ENCODE assay signal across 18 cellular contexts in the genomic region with DNA sequence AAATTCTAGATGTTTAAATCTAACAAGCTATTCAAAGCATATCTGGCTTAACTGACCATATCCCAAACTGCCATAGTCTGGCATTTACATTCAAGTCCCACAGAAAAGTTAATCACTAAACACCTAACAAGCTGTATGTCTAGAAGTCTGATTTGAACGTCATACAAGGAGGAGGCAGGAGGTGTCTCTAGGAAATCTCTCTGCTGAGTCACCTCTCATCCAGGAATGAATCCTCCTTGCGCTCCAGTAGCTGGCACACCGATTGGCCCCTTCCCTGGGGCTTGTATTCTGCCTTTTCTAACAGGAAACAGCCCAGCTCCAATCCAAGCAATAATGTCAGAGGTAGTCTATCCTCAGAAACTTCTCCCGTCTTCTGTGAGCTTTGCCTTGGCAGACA. TPM values are rescaled to one million over a fixed set of nuclear protein-coding genes. Genes with fewer than 3 reads are reported as not detected.
DNase-seq lines count a peak whose midpoint lies in the region; ATAC-seq and TF ChIP-seq lines count a peak whose summit lies in the region.
"Had no signal": no experiment of that assay in that cellular context is flagged by ENCODE, and none has a peak within 500 bp of the region (broad histone marks: within the 10 kb centered on the region; RNA-seq: fewer than 3 reads in every experiment).

No MANE protein-coding gene starts in this region.

- no peaks in the 10 kb centered on the region for H3K9me3 ChIP-seq in MG63
- no peaks in the 10 kb centered on the region for H3K9me3 ChIP-seq in right atrium auricular region
- H3K9me3 ChIP-seq: colonic mucosa, transverse colon had no signal

- H3K4me1 Mint-ChIP-seq in activated CD8-positive, alpha-beta T cell treated with anti-CD3 and anti-CD28 coated beads, Interleukin-2, amount 10 ng/mL, durations not matched to agents 7 days and 5 days (ENCODE audit: low read depth) = no peaks in the 10 kb centered on the region
- H3K4me1 Mint-ChIP-seq: activated CD4-positive, alpha-beta T cell treated with anti-CD3 and anti-CD28 coated beads, Interleukin-2, amount 10 ng/mL, durations not matched to agents 7 days and 5 days had no signal

- peak; percentile 31 for DNase-seq in AG08395 (ENCODE audit: low spot score)
- DNase-seq in MG63 = peak; percentile 51
- peak; percentile 29 to 45 for DNase-seq in cardiac fibroblast (ENCODE audit: low read depth in 2 of 2)
- DNase-seq in islet precursor cell = peak; percentile 67
- no peak for DNase-seq in right atrium auricular region (ENCODE audit: low spot score)
- DNase-seq in activated CD8-positive, alpha-beta T cell treated with anti-CD3 and anti-CD28 coated beads, Interleukin-2, amount 10 ng/mL, durations not matched to agents 7 days and 5 days = no peak
- no peak for DNase-seq in SW480 (ENCODE audit: low spot score)
- DNase-seq: activated CD4-positive, alpha-beta T cell treated with anti-CD3 and anti-CD28 coated beads, Interleukin-2, amount 10 ng/mL, durations not matched to agents 7 days and 5 days; activated T-cell treated with anti-CD3 and anti-CD28 coated beads, Interleukin-2, amount 50 U/mL, for 4 hours; colonic mucosa; Karpas-422; NCI-H146; small intestine; transverse colon had no signal

- no peak overlapping the region for H3K4me3 ChIP-seq in MG63
- H3K4me3 ChIP-seq in cardiac fibroblast (replicated peaks in 1 of 2; ENCODE audit: low read depth in 2 of 2, low read length in 2 of 2) = no peak overlapping the region
- H3K4me3 ChIP-seq in right atrium auricular region = no peak overlapping the region
- H3K4me3 ChIP-seq: colonic mucosa, SK-N-MC, transverse colon had no signal

- TF ChIP-seq CTCF in cardiac fibroblast (IDR thresholded peaks at IDR 0.05; ENCODE audit: low read depth, low read length) (no peak), right atrium auricular region (IDR thresholded peaks at IDR 0.05) (no peak)

- H3K27ac Mint-ChIP-seq in activated CD8-positive, alpha-beta T cell treated with anti-CD3 and anti-CD28 coated beads, Interleukin-2, amount 10 ng/mL, durations not matched to agents 7 days and 5 days = no peak overlapping the region
- H3K27ac Mint-ChIP-seq: activated CD4-positive, alpha-beta T cell treated with anti-CD3 and anti-CD28 coated beads, Interleukin-2, amount 10 ng/mL, durations not matched to agents 7 days and 5 days; activated naive CD8-positive, alpha-beta T cell had no signal

- H3K27me3 Mint-ChIP-seq in activated CD8-positive, alpha-beta T cell treated with anti-CD3 and anti-CD28 coated beads, Interleukin-2, amount 10 ng/mL, durations not matched to agents 7 days and 5 days (ENCODE audit: low read depth) = peaks cover 6% of the 10 kb centered on the region

- POLR2A ChIA-PET in activated CD8-positive, alpha-beta T cell treated with anti-CD3 and anti-CD28 coated beads, Interleukin-2, amount 10 ng/mL, durations not matched to agents 7 days and 5 days (lab: Charles Lee) = no interaction called here

- no peaks in the 10 kb centered on the region for H3K9me3 Mint-ChIP-seq in activated CD8-positive, alpha-beta T cell treated with anti-CD3 and anti-CD28 coated beads, Interleukin-2, amount 10 ng/mL, durations not matched to agents 7 days and 5 days (ENCODE audit: insufficient read depth)
- H3K9me3 Mint-ChIP-seq: activated CD4-positive, alpha-beta T cell treated with anti-CD3 and anti-CD28 coated beads, Interleukin-2, amount 10 ng/mL, durations not matched to agents 7 days and 5 days; activated T-cell treated with anti-CD3 and anti-CD28 coated beads, Interleukin-2, amount 50 U/mL, for 4 hours had no signal

- H3K27ac ChIP-seq in right atrium auricular region = no peak overlapping the region
- H3K27ac ChIP-seq: colonic mucosa, epithelial cell of prostate, SK-N-MC, transverse colon had no signal

- no peaks in the 10 kb centered on the region for H3K36me3 Mint-ChIP-seq in activated CD8-positive, alpha-beta T cell treated with anti-CD3 and anti-CD28 coated beads, Interleukin-2, amount 10 ng/mL, durations not matched to agents 7 days and 5 days (ENCODE audit: low read depth)
- H3K36me3 Mint-ChIP-seq: activated naive CD8-positive, alpha-beta T cell had no signal

- no peaks in the 10 kb centered on the region for H3K4me1 ChIP-seq in right atrium auricular region
- H3K4me1 ChIP-seq: colonic mucosa, transverse colon had no signal

- CTCF ChIA-PET in activated CD8-positive, alpha-beta T cell treated with anti-CD3 and anti-CD28 coated beads, Interleukin-2, amount 10 ng/mL, durations not matched to agents 7 days and 5 days (lab: Charles Lee) = interaction anchor here (1.0 kb wide), 1 partner anchor 12 kb away, joined by 5 read pairs; no protein-coding TSS in a partner anchor

- H3K36me3 ChIP-seq in MG63 (no peaks in the 10 kb centered on the region), right atrium auricular region (no peaks in the 10 kb centered on the region)
- H3K36me3 ChIP-seq: colonic mucosa, transverse colon had no signal

- no peak for ATAC-seq in activated CD8-positive, alpha-beta T cell treated with anti-CD3 and anti-CD28 coated beads, Interleukin-2, amount 10 ng/mL, durations not matched to agents 7 days and 5 days
- no peak for ATAC-seq in HG02623 (IDR thresholded peaks at IDR 0.05; ENCODE audit: unreplicated experiment)
- ATAC-seq: activated T-cell treated with anti-CD3 and anti-CD28 coated beads, Interleukin-2, amount 50 U/mL, for 4 hours had no signal

- H3K27me3 ChIP-seq in MG63 (no peaks in the 10 kb centered on the region), right atrium auricular region (no peaks in the 10 kb centered on the region)
- H3K27me3 ChIP-seq: colonic mucosa, transverse colon had no signal

- no peak overlapping the region for H3K4me3 Mint-ChIP-seq in activated CD8-positive, alpha-beta T cell treated with anti-CD3 and anti-CD28 coated beads, Interleukin-2, amount 10 ng/mL, durations not matched to agents 7 days and 5 days
- H3K4me3 Mint-ChIP-seq: activated CD4-positive, alpha-beta T cell treated with anti-CD3 and anti-CD28 coated beads, Interleukin-2, amount 10 ng/mL, durations not matched to agents 7 days and 5 days; activated naive CD8-positive, alpha-beta T cell; activated T-cell treated with anti-CD3 and anti-CD28 coated beads, Interleukin-2, amount 50 U/mL, for 4 hours had no signal

RNA-seq across cellular contexts. Expression of gene FEZ1, which starts 31.8 kb away (rescaled TPM):
- 64.3 and 90.0 TPM in 2 replicates for total RNA-seq in MG63 (2014; rRNA removed; shearing (Covaris generic); ENCODE audit: low replicate concordance)
- 10 to 100 TPM; 70.0 to 72.6 TPM for total RNA-seq in right atrium auricular region
- total RNA-seq in activated CD8-positive, alpha-beta T cell treated with anti-CD3 and anti-CD28 coated beads, Interleukin-2, amount 10 ng/mL, durations not matched to agents 7 days and 5 days = 1 to 10 TPM in 1 of 2 experiments, under 1 TPM in 1; 0.92 to 1.2 TPM

Comparison
In these comparisons a context has a peak if more than half of its experiments do, and no peak if none do; other contexts are left out.
1. DNase-seq: peak in AG08395 (single experiment), MG63 (single experiment), cardiac fibroblast (2 of 2) and islet precursor cell (single experiment); none in right atrium auricular region (single experiment), activated CD8-positive, alpha-beta T cell treated with anti-CD3 and anti-CD28 coated beads, Interleukin-2, amount 10 ng/mL, durations not matched to agents 7 days and 5 days (single experiment) and SW480 (single experiment).
2. RNA of gene FEZ1, which starts 31.8 kb away (total RNA-seq): 70.0 to 72.6 TPM in right atrium auricular region and 64.3 to 90.0 TPM in MG63; 0.92 to 1.2 TPM in activated CD8-positive, alpha-beta T cell treated with anti-CD3 and anti-CD28 coated beads, Interleukin-2, amount 10 ng/mL, durations not matched to agents 7 days and 5 days; every median in the first group is over 10 times any median in the second.